ENCODE assay signal across 16 cellular contexts in genomic region chr6:122821095-122821494, GRCh38. TPM values are rescaled to one million over a fixed set of nuclear protein-coding genes. Genes with fewer than 3 reads are reported as not detected.
DNase-seq lines count a peak whose midpoint lies in the region; ATAC-seq and TF ChIP-seq lines count a peak whose summit lies in the region.
"Had no signal": no experiment of that assay in that cellular context is flagged by ENCODE, and none has a peak within 500 bp of the region (broad histone marks: within the 10 kb centered on the region; RNA-seq: fewer than 3 reads in every experiment).

No MANE protein-coding gene starts in this region.

- H3K4me3 ChIP-seq in GM23338 (no peak overlapping the region), iPS-20b (ENCODE audit: low read length) (0 out of 2 replicates have a peak overlapping the region, but pooled peaks have one; percentile 13)
- H3K4me3 ChIP-seq: GM23248 had no signal

- H3K27me3 ChIP-seq in GM23338 (ENCODE audit: insufficient read depth) (no peaks in the 10 kb centered on the region), iPS-20b (ENCODE audit: insufficient read depth, low read length) (no peaks in the 10 kb centered on the region)

- H3K4me2 ChIP-seq in GM23338: no peak overlapping the region

- H3K36me3 ChIP-seq in GM23338 (ENCODE audit: insufficient read depth) (no peaks in the 10 kb centered on the region), iPS-20b (ENCODE audit: insufficient read depth, low read depth, low read length) (no peaks in the 10 kb centered on the region)

- peaks cover 14% of the 10 kb centered on the region for H3K4me1 ChIP-seq in GM23338 (ENCODE audit: insufficient read depth)
- H3K4me1 ChIP-seq in iPS-20b (ENCODE audit: insufficient read depth, low read length): 0 out of 2 replicates have a peak, but pooled peaks cover 8% of the 10 kb centered on the region

- H3K4me1 Mint-ChIP-seq in GM23338: peaks cover 17% of the 10 kb centered on the region
- peaks cover 15% of the 10 kb centered on the region for H3K4me1 Mint-ChIP-seq in WTC11
- no peaks in the 10 kb centered on the region for H3K4me1 Mint-ChIP-seq in activated CD8-positive, alpha-beta T cell treated with anti-CD3 and anti-CD28 coated beads, Interleukin-2, amount 10 ng/mL, durations not matched to agents 7 days and 5 days (ENCODE audit: low read depth)
- H3K4me1 Mint-ChIP-seq: CD4-positive, alpha-beta memory T cell had no signal

- peak; percentile 71 for ATAC-seq in GM23338
- peak; percentile 80 for ATAC-seq in WTC11
- ATAC-seq in HG03039 (IDR thresholded peaks at IDR 0.05; ENCODE audit: unreplicated experiment): no peak
- no peak for ATAC-seq in activated CD8-positive, alpha-beta T cell treated with anti-CD3 and anti-CD28 coated beads, Interleukin-2, amount 10 ng/mL, durations not matched to agents 7 days and 5 days

- no peaks in the 10 kb centered on the region for H3K79me2 ChIP-seq in GM23338 (replicated peaks; ENCODE audit: insufficient read depth)

- no peak overlapping the region for H2AFZ ChIP-seq in GM23338
- H2AFZ ChIP-seq: GM23248 had no signal

- H3K27ac Mint-ChIP-seq in GM23338 (no peak overlapping the region), WTC11 (no peak overlapping the region)
- H3K27ac Mint-ChIP-seq in activated CD8-positive, alpha-beta T cell treated with anti-CD3 and anti-CD28 coated beads, Interleukin-2, amount 10 ng/mL, durations not matched to agents 7 days and 5 days: no peak overlapping the region
- H3K27ac Mint-ChIP-seq: CD4-positive, alpha-beta memory T cell had no signal

- intact Hi-C loops in posterior cingulate gyrus (cut with DNase I): no loop called here

- H3K9me3 Mint-ChIP-seq in GM23338 (no peaks in the 10 kb centered on the region; the same call in 2 of the 3 replicates), WTC11 (no peaks in the 10 kb centered on the region)
- H3K9me3 Mint-ChIP-seq in activated CD8-positive, alpha-beta T cell treated with anti-CD3 and anti-CD28 coated beads, Interleukin-2, amount 10 ng/mL, durations not matched to agents 7 days and 5 days (ENCODE audit: insufficient read depth): no peaks in the 10 kb centered on the region
- H3K9me3 Mint-ChIP-seq: CD4-positive, alpha-beta memory T cell had no signal

- H3K4me3 Mint-ChIP-seq in GM23338 (no peak overlapping the region), WTC11 (no peak overlapping the region)
- H3K4me3 Mint-ChIP-seq in activated CD8-positive, alpha-beta T cell treated with anti-CD3 and anti-CD28 coated beads, Interleukin-2, amount 10 ng/mL, durations not matched to agents 7 days and 5 days: no peak overlapping the region
- H3K4me3 Mint-ChIP-seq: CD4-positive, alpha-beta memory T cell had no signal

- TF ChIP-seq CTCF in GM23338 (conservative IDR thresholded peaks at IDR 0.05; ENCODE audit: low read depth in 2 of 2) (no peak), WTC11 (IDR thresholded peaks at IDR 0.05) (no peak)

- H3K36me3 Mint-ChIP-seq in GM23338 (ENCODE audit: low read depth): no peaks in the 10 kb centered on the region
- no peaks in the 10 kb centered on the region for H3K36me3 Mint-ChIP-seq in WTC11
- H3K36me3 Mint-ChIP-seq in activated CD8-positive, alpha-beta T cell treated with anti-CD3 and anti-CD28 coated beads, Interleukin-2, amount 10 ng/mL, durations not matched to agents 7 days and 5 days (ENCODE audit: low read depth): no peaks in the 10 kb centered on the region
- H3K36me3 Mint-ChIP-seq: CD4-positive, alpha-beta memory T cell had no signal

- no peaks in the 10 kb centered on the region for H3K9me2 ChIP-seq in GM23338 (ENCODE audit: insufficient read depth)

- no peaks in the 10 kb centered on the region for H3F3A ChIP-seq in GM23338 (replicated peaks; ENCODE audit: low read depth)

- no peaks in the 10 kb centered on the region for H4K20me1 ChIP-seq in GM23338 (replicated peaks; ENCODE audit: insufficient read depth)

- H3K9ac ChIP-seq in iPS-20b (ENCODE audit: low read depth, low read length): no peak overlapping the region
- H3K9ac ChIP-seq: GM23248 had no signal

- H3K27ac ChIP-seq in GM23338 (ENCODE audit: low read depth) (no peak overlapping the region), iPS-20b (ENCODE audit: low read length) (no peak overlapping the region)
- H3K27ac ChIP-seq: GM23248 had no signal

- peak; percentile 54 for DNase-seq in GM23338 (ENCODE audit: low spot score)
- DNase-seq in WTC11 (ENCODE audit: low spot score): no peak
- DNase-seq in posterior cingulate gyrus: no peak
- DNase-seq in activated CD8-positive, alpha-beta T cell treated with anti-CD3 and anti-CD28 coated beads, Interleukin-2, amount 10 ng/mL, durations not matched to agents 7 days and 5 days: no peak
- DNase-seq: C1 segment of cervical spinal cord; Calu3; CD4-positive, alpha-beta memory T cell; COR-L47; DMS53; DMS79 treated with DMSO at 0.1 percent for 48 hours; GM23248; HCEC 1CT had no signal

- POLR2A ChIA-PET in WTC11 (lab: Charles Lee): no interaction called here
- POLR2A ChIA-PET in activated CD8-positive, alpha-beta T cell treated with anti-CD3 and anti-CD28 coated beads, Interleukin-2, amount 10 ng/mL, durations not matched to agents 7 days and 5 days (lab: Charles Lee): no interaction called here

- H3K27me3 Mint-ChIP-seq in GM23338 (ENCODE audit: insufficient read depth, low read depth, poor library complexity) (no peaks in the 10 kb centered on the region), WTC11 (ENCODE audit: low read depth) (no peaks in the 10 kb centered on the region)
- H3K27me3 Mint-ChIP-seq in activated CD8-positive, alpha-beta T cell treated with anti-CD3 and anti-CD28 coated beads, Interleukin-2, amount 10 ng/mL, durations not matched to agents 7 days and 5 days (ENCODE audit: low read depth): peaks cover 5% of the 10 kb centered on the region
- H3K27me3 Mint-ChIP-seq: CD4-positive, alpha-beta memory T cell had no signal

- CTCF ChIA-PET in WTC11 (lab: Charles Lee): interaction anchor here (1.0 kb wide), 1 partner anchor 77 kb away, joined by 3 read pairs; no protein-coding TSS in a partner anchor
- CTCF ChIA-PET in activated CD8-positive, alpha-beta T cell treated with anti-CD3 and anti-CD28 coated beads, Interleukin-2, amount 10 ng/mL, durations not matched to agents 7 days and 5 days (lab: Charles Lee): no interaction called here

- no peaks in the 10 kb centered on the region for H3K9me3 ChIP-seq in iPS-20b (ENCODE audit: insufficient read depth, low read depth, low read length)

TF ChIP-seq in GM23338, 12 proteins besides CTCF, POLR2A, EP300 and RAD21 (continues in another document):
- TF ChIP-seq ZNF114 (CRISPR knock-in tag; IDR thresholded peaks at IDR 0.05): no peak
- no peak for TF ChIP-seq CREB1 (CRISPR knock-in tag; IDR thresholded peaks at IDR 0.05; ENCODE audit: low read depth)
- TF ChIP-seq NANOG (IDR thresholded peaks at IDR 0.05; ENCODE audit: borderline replicate concordance): no peak
- no peak for TF ChIP-seq POLR2AphosphoS5 (IDR thresholded peaks at IDR 0.05; ENCODE audit: low read depth)
- TF ChIP-seq EZH2phosphoT487 (IDR thresholded peaks at IDR 0.05; ENCODE audit: unreplicated experiment): no peak
- TF ChIP-seq EZH2 (IDR thresholded peaks at IDR 0.05; ENCODE audit: low read depth, unreplicated experiment): no peak
- TF ChIP-seq ETS1 (IDR thresholded peaks at IDR 0.05): no peak

TF ChIP-seq in WTC11, 78 proteins besides CTCF, POLR2A, EP300 and RAD21 (continues in another document):
- no peak for TF ChIP-seq MLX (CRISPR knock-in tag; IDR thresholded peaks at IDR 0.05)
- no peak for TF ChIP-seq PREB (CRISPR knock-in tag; IDR thresholded peaks at IDR 0.05; ENCODE audit: borderline replicate concordance)
- no peak for TF ChIP-seq ATF1 (CRISPR knock-in tag; IDR thresholded peaks at IDR 0.05)
- no peak for TF ChIP-seq KAT7 (CRISPR knock-in tag; IDR thresholded peaks at IDR 0.05; ENCODE audit: borderline replicate concordance)
- no peak for TF ChIP-seq ATF2 (CRISPR knock-in tag; IDR thresholded peaks at IDR 0.05; ENCODE audit: borderline replicate concordance, low read depth)
- TF ChIP-seq FOXJ3 (CRISPR knock-in tag; IDR thresholded peaks at IDR 0.05; ENCODE audit: borderline replicate concordance): no peak

RNA-seq across cellular contexts. Expression of gene SMPDL3A, which starts 32.0 kb away (rescaled TPM):
- 3.0 and 6.3 TPM in 2 replicates for total RNA-seq in GM23338 (2014; rRNA removed; shearing (Covaris generic))
- polyA plus RNA-seq in GM23338 (2016; fragmentation: Nextera tagmentation; extraction: Ambion mirVana): 3.5 and 5.1 TPM in 2 replicates
- 2.0 to 2.8 TPM (median 2.1 TPM) in 3 replicates for total RNA-seq in WTC11 (2021)
- not detected for total RNA-seq in activated CD8-positive, alpha-beta T cell treated with anti-CD3 and anti-CD28 coated beads, Interleukin-2, amount 10 ng/mL, durations not matched to agents 7 days and 5 days
- total RNA-seq: CD4-positive, alpha-beta memory T cell had no signal
- polyA plus RNA-seq: CD4-positive, alpha-beta memory T cell had no signal

RNA-seq across cellular contexts. Expression of gene FABP7, which starts 41.6 kb away (rescaled TPM):
- 5.2 and 6.6 TPM in 2 replicates for total RNA-seq in GM23338 (2014; rRNA removed; shearing (Covaris generic))
- polyA plus RNA-seq in GM23338 (2016; fragmentation: Nextera tagmentation; extraction: Ambion mirVana): 14.5 and 15.7 TPM in 2 replicates
- 5.9 to 7.2 TPM (median 7.0 TPM) in 3 replicates for total RNA-seq in WTC11 (2021)
- total RNA-seq in activated CD8-positive, alpha-beta T cell treated with anti-CD3 and anti-CD28 coated beads, Interleukin-2, amount 10 ng/mL, durations not matched to agents 7 days and 5 days: not detected
- total RNA-seq: Calu3; CD4-positive, alpha-beta memory T cell; Daoy; GM23248 had no signal
- polyA plus RNA-seq: BJ; CD4-positive, alpha-beta memory T cell; GM23248 had no signal

Comparison
In these comparisons a context has a peak if more than half of its experiments do, and no peak if none do; other contexts are left out.
1. ATAC-seq: peak in GM23338 (single experiment) and WTC11 (single experiment); none in HG03039 (single experiment) and activated CD8-positive, alpha-beta T cell treated with anti-CD3 and anti-CD28 coated beads, Interleukin-2, amount 10 ng/mL, durations not matched to agents 7 days and 5 days (single experiment).